15 cellular contexts compared by ENCODE assay signal in the genomic region with DNA sequence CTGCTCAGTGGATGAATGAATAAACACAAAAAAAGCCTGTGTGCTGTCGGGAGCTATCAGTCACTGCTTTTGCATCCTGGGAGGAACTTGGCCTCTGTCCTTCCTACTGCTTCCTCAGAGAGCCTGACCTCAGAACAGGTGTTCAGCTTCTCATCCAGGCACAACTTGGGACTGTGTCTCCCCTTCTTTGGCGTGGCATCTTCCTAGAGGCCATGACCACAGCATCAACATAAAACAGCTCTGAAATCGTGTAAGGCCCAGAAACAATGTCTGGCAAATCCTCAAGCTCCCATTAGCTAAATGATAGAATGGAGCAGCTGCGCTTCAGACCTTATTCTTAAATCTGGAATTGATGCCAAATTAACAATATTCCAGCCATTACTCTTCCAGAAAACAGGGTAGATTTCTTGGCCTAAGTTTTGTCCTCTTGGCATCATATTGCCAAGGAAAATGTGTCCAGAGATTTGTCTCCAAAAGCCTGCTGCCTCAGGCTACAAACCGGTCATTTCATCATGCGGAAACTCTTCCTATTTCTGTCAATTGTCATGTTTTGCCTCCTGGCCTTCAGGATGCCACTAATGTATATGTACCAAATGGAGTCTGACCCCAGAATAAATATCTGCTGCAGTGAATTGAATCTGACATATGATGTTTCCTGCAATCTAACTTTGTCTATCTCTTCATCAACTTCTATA. TPM values are rescaled to one million over a fixed set of nuclear protein-coding genes. Genes with fewer than 3 reads are reported as not detected.
DNase-seq lines count a peak whose midpoint lies in the region; ATAC-seq and TF ChIP-seq lines count a peak whose summit lies in the region.
"Had no signal": no experiment of that assay in that cellular context is flagged by ENCODE, and none has a peak within 500 bp of the region (broad histone marks: within the 10 kb centered on the region; RNA-seq: fewer than 3 reads in every experiment).

No MANE protein-coding gene starts in this region.

- peak; percentile 48 for DNase-seq in fibroblast of the aortic adventitia (ENCODE audit: low read depth)
- no peak for DNase-seq in NCI-H1694 (lab: John Stamatoyannopoulos, UW)
- DNase-seq in NCI-H510A treated with DMSO at 0.1 percent for 48 hours (lab: John Stamatoyannopoulos, UW) = no peak
- no peak for DNase-seq in endothelial cell (ENCODE audit: low spot score)
- DNase-seq: activated CD4-positive, alpha-beta memory T cell treated with anti-CD3 and anti-CD28 coated beads, Interleukin-2, amount 10 ng/mL, durations not matched to agents 7 days and 5 days; activated gamma-delta T cell treated with Interleukin-2 at 50 U/mL for 16 hours; NCI-H1048 had no signal

- H3K9ac ChIP-seq in skeletal muscle satellite cell (ENCODE audit: low read depth, low read length) = peak overlapping the region; percentile 77

- CTCF ChIA-PET in HEK293 (lab: Yijun Ruan, JAX) = interaction anchor here (0.6 to 1.7 kb wide), 5 partner anchors 9 to 650 kb away, joined by 4 to 7 read pairs (median 5); no protein-coding TSS in a partner anchor

- H3K36me3 ChIP-seq in HEK293 (ENCODE audit: control insufficient read depth in 2 of 2, insufficient read depth in 1 of 2, low read length in 2 of 2) (no peaks in the 10 kb centered on the region), skeletal muscle satellite cell (ENCODE audit: insufficient read depth, low read length) (no peaks in the 10 kb centered on the region)
- H3K36me3 ChIP-seq: esophagus muscularis mucosa had no signal

- peak overlapping the region; percentile 56 for H3K27ac ChIP-seq in HEK293 (ENCODE audit: extremely low read depth, low read depth, low read length)
- H3K27ac ChIP-seq: esophagus muscularis mucosa had no signal

- H3K4me1 Mint-ChIP-seq in activated T-helper 17 cell treated with anti-CD3 and anti-CD28 coated beads, Interleukin-2, amount 50 U/mL, for 72 hours = peaks cover 3% of the 10 kb centered on the region
- no peaks in the 10 kb centered on the region for H3K4me1 Mint-ChIP-seq in endothelial cell (ENCODE audit: unreplicated experiment)
- H3K4me1 Mint-ChIP-seq: central memory CD8-positive, alpha-beta T cell had no signal

- H3K4me3 ChIP-seq in HEK293 (ENCODE audit: low read depth, low read length) = no peak overlapping the region
- H3K4me3 ChIP-seq in fibroblast of the aortic adventitia (ENCODE audit: low read depth, low read length) = no peak overlapping the region
- H3K4me3 ChIP-seq in skeletal muscle satellite cell (ENCODE audit: low read length) = peak overlapping the region; percentile 3
- H3K4me3 ChIP-seq: esophagus muscularis mucosa had no signal

- no peaks in the 10 kb centered on the region for H3K36me3 Mint-ChIP-seq in activated T-helper 17 cell treated with anti-CD3 and anti-CD28 coated beads, Interleukin-2, amount 50 U/mL, for 72 hours (ENCODE audit: low read depth)
- no peaks in the 10 kb centered on the region for H3K36me3 Mint-ChIP-seq in endothelial cell (ENCODE audit: low read depth, unreplicated experiment)
- H3K36me3 Mint-ChIP-seq: CD14-positive monocyte had no signal

- H3K4me1 ChIP-seq in HEK293 (ENCODE audit: control insufficient read depth, insufficient read depth, low read length) (peaks cover 29% of the 10 kb centered on the region), skeletal muscle satellite cell (ENCODE audit: control insufficient read depth, insufficient read depth, low read length) (peaks cover 47% of the 10 kb centered on the region)

- H3K9me3 Mint-ChIP-seq in activated T-helper 17 cell treated with anti-CD3 and anti-CD28 coated beads, Interleukin-2, amount 50 U/mL, for 72 hours = no peaks in the 10 kb centered on the region
- no peaks in the 10 kb centered on the region for H3K9me3 Mint-ChIP-seq in endothelial cell (ENCODE audit: unreplicated experiment)
- H3K9me3 Mint-ChIP-seq: activated CD4-positive, alpha-beta memory T cell treated with anti-CD3 and anti-CD28 coated beads, Interleukin-2, amount 10 ng/mL, durations not matched to agents 7 days and 5 days; central memory CD8-positive, alpha-beta T cell; stimulated activated naive CD8-positive, alpha-beta T cell treated with anti-CD3 and anti-CD28 coated beads, Interleukin-15, Interleukin-2, amounts not matched to agents 100 ng/mL and 50 ng/mL, for 24 hours had no signal

- POLR2A ChIA-PET in HEK293 (lab: Yijun Ruan, JAX) = no interaction called here

- peak overlapping the region; percentile 85 for H3K27ac Mint-ChIP-seq in activated T-helper 17 cell treated with anti-CD3 and anti-CD28 coated beads, Interleukin-2, amount 50 U/mL, for 72 hours
- H3K27ac Mint-ChIP-seq in endothelial cell (ENCODE audit: unreplicated experiment) = no peak overlapping the region
- H3K27ac Mint-ChIP-seq: activated CD4-positive, alpha-beta memory T cell treated with anti-CD3 and anti-CD28 coated beads, Interleukin-2, amount 10 ng/mL, durations not matched to agents 7 days and 5 days; stimulated activated naive CD8-positive, alpha-beta T cell treated with anti-CD3 and anti-CD28 coated beads, Interleukin-15, Interleukin-2, amounts not matched to agents 100 ng/mL and 50 ng/mL, for 24 hours had no signal

- H3K4me3 Mint-ChIP-seq in activated T-helper 17 cell treated with anti-CD3 and anti-CD28 coated beads, Interleukin-2, amount 50 U/mL, for 72 hours = no peak overlapping the region
- H3K4me3 Mint-ChIP-seq in endothelial cell (ENCODE audit: unreplicated experiment) = no peak overlapping the region
- H3K4me3 Mint-ChIP-seq: activated CD4-positive, alpha-beta memory T cell treated with anti-CD3 and anti-CD28 coated beads, Interleukin-2, amount 10 ng/mL, durations not matched to agents 7 days and 5 days; CD14-positive monocyte; central memory CD8-positive, alpha-beta T cell; stimulated activated naive CD8-positive, alpha-beta T cell treated with anti-CD3 and anti-CD28 coated beads, Interleukin-15, Interleukin-2, amounts not matched to agents 100 ng/mL and 50 ng/mL, for 24 hours had no signal

- no peak for TF ChIP-seq CTCF in HEK293 (tag by site-specific recombination; IDR thresholded peaks at IDR 0.05)
- no peak for TF ChIP-seq CTCF in fibroblast of the aortic adventitia (IDR thresholded peaks at IDR 0.05; ENCODE audit: insufficient read depth, low read length)
- TF ChIP-seq CTCF in endothelial cell (IDR thresholded peaks at IDR 0.05; ENCODE audit: unreplicated experiment) = no peak

- no peaks in the 10 kb centered on the region for H3K27me3 Mint-ChIP-seq in activated T-helper 17 cell treated with anti-CD3 and anti-CD28 coated beads, Interleukin-2, amount 50 U/mL, for 72 hours
- peaks cover 13% of the 10 kb centered on the region for H3K27me3 Mint-ChIP-seq in endothelial cell (ENCODE audit: unreplicated experiment)
- H3K27me3 Mint-ChIP-seq: activated CD4-positive, alpha-beta memory T cell treated with anti-CD3 and anti-CD28 coated beads, Interleukin-2, amount 10 ng/mL, durations not matched to agents 7 days and 5 days; central memory CD8-positive, alpha-beta T cell had no signal

- H3K9me3 ChIP-seq in HEK293 (ENCODE audit: control insufficient read depth, insufficient read depth, low read depth, low read length) (no peaks in the 10 kb centered on the region), skeletal muscle satellite cell (replicated peaks; ENCODE audit: low read length) (no peaks in the 10 kb centered on the region)
- H3K9me3 ChIP-seq: esophagus muscularis mucosa had no signal

- no peaks in the 10 kb centered on the region for H3K27me3 ChIP-seq in skeletal muscle satellite cell (ENCODE audit: control insufficient read depth, insufficient read depth, low read length)
- H3K27me3 ChIP-seq: esophagus muscularis mucosa had no signal

- peak overlapping the region; percentile 44 for H3K4me2 ChIP-seq in skeletal muscle satellite cell (ENCODE audit: low read length)

- no peak for ATAC-seq in activated T-helper 17 cell treated with anti-CD3 and anti-CD28 coated beads, Interleukin-2, amount 50 U/mL, for 72 hours (replicated peaks)
- ATAC-seq in GM21619 (IDR thresholded peaks at IDR 0.05; ENCODE audit: unreplicated experiment) = no peak

TF ChIP-seq in HEK293, 187 proteins besides CTCF, POLR2A, EP300 and RAD21:
- TF ChIP-seq SALL2 (tag by site-specific recombination; IDR thresholded peaks at IDR 0.05; ENCODE audit: borderline replicate concordance) (no peak), ZNF394 (tag by site-specific recombination; IDR thresholded peaks at IDR 0.05; ENCODE audit: borderline replicate concordance) (no peak)
- TF ChIP-seq, protein P1, sequence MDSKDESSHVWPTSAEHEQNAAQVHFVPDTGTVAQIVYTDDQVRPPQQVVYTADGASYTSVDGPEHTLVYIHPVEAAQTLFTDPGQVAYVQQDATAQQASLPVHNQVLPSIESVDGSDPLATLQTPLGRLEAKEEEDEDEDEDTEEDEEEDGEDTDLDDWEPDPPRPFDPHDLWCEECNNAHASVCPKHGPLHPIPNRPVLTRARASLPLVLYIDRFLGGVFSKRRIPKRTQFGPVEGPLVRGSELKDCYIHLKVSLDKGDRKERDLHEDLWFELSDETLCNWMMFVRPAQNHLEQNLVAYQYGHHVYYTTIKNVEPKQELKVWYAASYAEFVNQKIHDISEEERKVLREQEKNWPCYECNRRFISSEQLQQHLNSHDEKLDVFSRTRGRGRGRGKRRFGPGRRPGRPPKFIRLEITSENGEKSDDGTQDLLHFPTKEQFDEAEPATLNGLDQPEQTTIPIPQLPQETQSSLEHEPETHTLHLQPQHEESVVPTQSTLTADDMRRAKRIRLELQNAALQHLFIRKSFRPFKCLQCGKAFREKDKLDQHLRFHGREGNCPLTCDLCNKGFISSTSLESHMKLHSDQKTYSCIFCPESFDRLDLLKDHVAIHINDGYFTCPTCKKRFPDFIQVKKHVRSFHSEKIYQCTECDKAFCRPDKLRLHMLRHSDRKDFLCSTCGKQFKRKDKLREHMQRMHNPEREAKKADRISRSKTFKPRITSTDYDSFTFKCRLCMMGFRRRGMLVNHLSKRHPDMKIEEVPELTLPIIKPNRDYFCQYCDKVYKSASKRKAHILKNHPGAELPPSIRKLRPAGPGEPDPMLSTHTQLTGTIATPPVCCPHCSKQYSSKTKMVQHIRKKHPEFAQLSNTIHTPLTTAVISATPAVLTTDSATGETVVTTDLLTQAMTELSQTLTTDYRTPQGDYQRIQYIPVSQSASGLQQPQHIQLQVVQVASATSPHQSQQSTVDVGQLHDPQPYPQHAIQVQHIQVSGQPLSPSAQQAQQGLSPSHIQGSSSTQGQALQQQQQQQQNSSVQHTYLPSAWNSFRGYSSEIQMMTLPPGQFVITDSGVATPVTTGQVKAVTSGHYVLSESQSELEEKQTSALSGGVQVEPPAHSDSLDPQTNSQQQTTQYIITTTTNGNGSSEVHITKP (tag by site-specific recombination; IDR thresholded peaks at IDR 0.05) = peak; percentile 76

RNA-seq across cellular contexts. Expression of a gene that starts 53.2 kb away (rescaled TPM):
- total RNA-seq in activated T-helper 17 cell treated with anti-CD3 and anti-CD28 coated beads, Interleukin-2, amount 50 U/mL, for 72 hours = under 1 TPM; 0.28 to 0.50 TPM
- total RNA-seq in fibroblast of the aortic adventitia (ENCODE audit: low replicate concordance) (1.7 and 38.0 TPM in 2 replicates), endothelial cell (ENCODE audit: unreplicated experiment) (0.41 TPM)
- 8.5 and 34.2 TPM in 2 replicates for total RNA-seq in skeletal muscle satellite cell (2012; rRNA removed)
